9 cellular contexts compared by ENCODE assay signal in genomic region chr1:42768172-42768571, GRCh38. TPM values are rescaled to one million over a fixed set of nuclear protein-coding genes. Genes with fewer than 3 reads are reported as not detected.
DNase-seq lines count a peak whose midpoint lies in the region; ATAC-seq and TF ChIP-seq lines count a peak whose summit lies in the region.
"Had no signal": no experiment of that assay in that cellular context is flagged by ENCODE, and none has a peak within 500 bp of the region (broad histone marks: within the 10 kb centered on the region; RNA-seq: fewer than 3 reads in every experiment).

No MANE protein-coding gene starts in this region.

- H3K27ac Mint-ChIP-seq in activated CD4-positive, alpha-beta T cell treated with anti-CD3 and anti-CD28 coated beads, Interleukin-2, amount 10 ng/mL, durations not matched to agents 24 days and 14 days, result peak overlapping the region; percentile 93
- H3K27ac Mint-ChIP-seq in immature natural killer cell, result peak overlapping the region in 4 of 6 donors; percentile 83 to 94 (median 89)

- DNase-seq in activated CD4-positive, alpha-beta T cell treated with anti-CD3 and anti-CD28 coated beads, Interleukin-2, amount 10 ng/mL, durations not matched to agents 24 days and 14 days, result no peak
- no peak for DNase-seq in activated CD4-positive, alpha-beta T cell treated with anti-CD3 and anti-CD28 coated beads for 1 hour
- DNase-seq in adipocyte (ENCODE audit: low read depth), result no peak
- no peak for DNase-seq in immature natural killer cell
- no peak for DNase-seq in suprapubic skin (ENCODE audit: low spot score in 2 of 2)
- no peak for DNase-seq in activated CD4-positive, CD25-positive, alpha-beta regulatory T cell (lab: John Stamatoyannopoulos, UW)
- DNase-seq in islet precursor cell, result no peak

- WGBS in suprapubic skin, result 78% methylated on average over 2 of the region's 2 CpGs

- H3K27ac ChIP-seq in suprapubic skin, result no peak overlapping the region

- no peak overlapping the region for H3K4me3 Mint-ChIP-seq in activated CD4-positive, alpha-beta T cell treated with anti-CD3 and anti-CD28 coated beads, Interleukin-2, amount 10 ng/mL, durations not matched to agents 24 days and 14 days
- H3K4me3 Mint-ChIP-seq in immature natural killer cell, result peak overlapping the region in 3 of 5 donors; percentile 21 to 94 (median 92)
- H3K4me3 Mint-ChIP-seq: activated T-helper 1 cell treated with anti-CD3 and anti-CD28 coated beads, Interleukin-12 subunit alpha, Interleukin-12 subunit beta, Interleukin-2, Interleukin-4 antibody, amounts not matched to agents 30 ng/mL and 10 ng/mL and 1 ng/mL, durations not matched to agents 14 hours and 24 hours and 36 hours had no signal

- no peak for TF ChIP-seq POLR2A in suprapubic skin (IDR thresholded peaks at IDR 0.05)

- H3K4me1 ChIP-seq in adipocyte (ENCODE audit: control insufficient read depth, insufficient read depth, low read length) (peaks cover 16% of the 10 kb centered on the region), suprapubic skin (peaks cover 53% of the 10 kb centered on the region)

- no peaks in the 10 kb centered on the region for H3K27me3 ChIP-seq in adipocyte (replicated peaks; ENCODE audit: control insufficient read depth, insufficient read depth, low read length)
- no peaks in the 10 kb centered on the region for H3K27me3 ChIP-seq in suprapubic skin

- no peaks in the 10 kb centered on the region for H3K9me3 ChIP-seq in adipocyte (ENCODE audit: control insufficient read depth, low read length)
- no peaks in the 10 kb centered on the region for H3K9me3 ChIP-seq in suprapubic skin

- peak overlapping the region; percentile 96 for H3K9ac ChIP-seq in adipocyte (ENCODE audit: low read length)

- no peak for TF ChIP-seq CTCF in suprapubic skin (IDR thresholded peaks at IDR 0.05)

- peak overlapping the region; percentile 88 for H3K4me3 ChIP-seq in adipocyte (ENCODE audit: low read length)
- peak overlapping the region; percentile 89 for H3K4me3 ChIP-seq in suprapubic skin

- H3K36me3 Mint-ChIP-seq in activated CD4-positive, alpha-beta T cell treated with anti-CD3 and anti-CD28 coated beads, Interleukin-2, amount 10 ng/mL, durations not matched to agents 24 days and 14 days (ENCODE audit: low read depth), result peaks cover 21% of the 10 kb centered on the region
- H3K36me3 Mint-ChIP-seq in immature natural killer cell, result peaks cover 0 to 6% (median 3%) of the 10 kb centered on the region in 3 donors

- H3K36me3 ChIP-seq in adipocyte (ENCODE audit: control insufficient read depth, insufficient read depth, low read length, severe bottlenecking), result peaks cover under 1% of the 10 kb centered on the region
- peaks cover 4% of the 10 kb centered on the region for H3K36me3 ChIP-seq in suprapubic skin

- intact Hi-C loops in activated CD4-positive, alpha-beta T cell treated with anti-CD3 and anti-CD28 coated beads, Interleukin-2, amount 10 ng/mL, durations not matched to agents 24 days and 14 days (cut with micrococcal nuclease), result loop anchor here (5.0 kb wide), 2 partner anchors 154 to 431 kb away; partner anchors contain the start of gene FOXJ3

- peaks cover 27% of the 10 kb centered on the region for H3K4me1 Mint-ChIP-seq in activated CD4-positive, alpha-beta T cell treated with anti-CD3 and anti-CD28 coated beads, Interleukin-2, amount 10 ng/mL, durations not matched to agents 24 days and 14 days
- peaks cover 40 to 46% of the 10 kb centered on the region in 2 donors for H3K4me1 Mint-ChIP-seq in immature natural killer cell

- no peak for ATAC-seq in HG02571 (IDR thresholded peaks at IDR 0.05; ENCODE audit: unreplicated experiment)

- TF ChIP-seq EP300 in suprapubic skin (IDR thresholded peaks at IDR 0.05), result no peak

- no peaks in the 10 kb centered on the region for H3K9me3 Mint-ChIP-seq in activated CD4-positive, alpha-beta T cell treated with anti-CD3 and anti-CD28 coated beads, Interleukin-2, amount 10 ng/mL, durations not matched to agents 24 days and 14 days
- no peaks in the 10 kb centered on the region for H3K9me3 Mint-ChIP-seq in immature natural killer cell
- H3K9me3 Mint-ChIP-seq: activated T-helper 1 cell treated with anti-CD3 and anti-CD28 coated beads, Interleukin-12 subunit alpha, Interleukin-12 subunit beta, Interleukin-2, Interleukin-4 antibody, amounts not matched to agents 30 ng/mL and 10 ng/mL and 1 ng/mL, durations not matched to agents 14 hours and 24 hours and 36 hours had no signal

- no peaks in the 10 kb centered on the region for H3K27me3 Mint-ChIP-seq in activated CD4-positive, alpha-beta T cell treated with anti-CD3 and anti-CD28 coated beads, Interleukin-2, amount 10 ng/mL, durations not matched to agents 24 days and 14 days
- H3K27me3 Mint-ChIP-seq in immature natural killer cell (ENCODE audit: low read depth in 3 of 3), result peaks cover 0 to 5% (median 2%) of the 10 kb centered on the region in 3 donors

RNA-seq across cellular contexts. Expression of gene C1orf50, which starts 1.1 kb away (rescaled TPM):
- total RNA-seq in activated CD4-positive, alpha-beta T cell treated with anti-CD3 and anti-CD28 coated beads, Interleukin-2, amount 10 ng/mL, durations not matched to agents 24 days and 14 days, result 6.2 and 6.3 TPM in 2 replicates
- 1 to 10 TPM; 4.7 to 8.8 (median 5.9) TPM for polyA plus RNA-seq in immature natural killer cell
- total RNA-seq in suprapubic skin, result 1 to 10 TPM; 2.2 to 7.6 (median 3.1) TPM

RNA-seq across cellular contexts. Expression of gene P3H1, which starts 1.3 kb away (rescaled TPM):
- total RNA-seq in activated CD4-positive, alpha-beta T cell treated with anti-CD3 and anti-CD28 coated beads, Interleukin-2, amount 10 ng/mL, durations not matched to agents 24 days and 14 days, result 47.4 and 51.1 TPM in 2 replicates
- polyA plus RNA-seq in immature natural killer cell, result 10 to 100 TPM; 11.8 to 20.8 (median 17.3) TPM
- total RNA-seq in suprapubic skin, result 10 to 100 TPM; 12.5 to 19.8 (median 16.1) TPM

RNA-seq across cellular contexts. Expression of gene TMEM269, which starts 16.6 kb away (rescaled TPM):
- 0.12 TPM in 1 of 2 replicates, not detected in the other for total RNA-seq in activated CD4-positive, alpha-beta T cell treated with anti-CD3 and anti-CD28 coated beads, Interleukin-2, amount 10 ng/mL, durations not matched to agents 24 days and 14 days
- under 1 TPM in 1 of 3 donors, not detected in 2; 0.14 TPM for polyA plus RNA-seq in immature natural killer cell
- total RNA-seq in suprapubic skin, result under 1 TPM in 3 of 4 donors, not detected in 1; 0.11 to 0.17 (median 0.16) TPM

RNA-seq across cellular contexts. Expression of gene CLDN19, which starts 28.1 kb away (rescaled TPM):
- not detected in 2 replicates for total RNA-seq in activated CD4-positive, alpha-beta T cell treated with anti-CD3 and anti-CD28 coated beads, Interleukin-2, amount 10 ng/mL, durations not matched to agents 24 days and 14 days
- polyA plus RNA-seq in immature natural killer cell, result not detected
- under 1 TPM in 3 of 4 donors, not detected in 1; 0.38 to 0.98 (median 0.44) TPM for total RNA-seq in suprapubic skin
- total RNA-seq: activated T-helper 1 cell treated with anti-CD3 and anti-CD28 coated beads, Interleukin-12 subunit alpha, Interleukin-12 subunit beta, Interleukin-2, Interleukin-4 antibody, amounts not matched to agents 30 ng/mL and 10 ng/mL and 1 ng/mL, durations not matched to agents 14 hours and 24 hours and 36 hours had no signal

RNA-seq across cellular contexts. Expression of gene ERMAP, which starts 48.8 kb away (rescaled TPM):
- 3.5 and 3.8 TPM in 2 replicates for total RNA-seq in activated CD4-positive, alpha-beta T cell treated with anti-CD3 and anti-CD28 coated beads, Interleukin-2, amount 10 ng/mL, durations not matched to agents 24 days and 14 days
- polyA plus RNA-seq in immature natural killer cell, result 1 to 10 TPM; 2.2 to 4.2 (median 2.8) TPM
- total RNA-seq in suprapubic skin, result 10 to 100 TPM in 3 of 4 donors, 1 to 10 TPM in 1; 8.9 to 26.2 (median 14.1) TPM
